Comparison of ENCODE assay signal across 12 cellular contexts in genomic region chr1:161706116-161706482, GRCh38. TPM values are rescaled to one million over a fixed set of nuclear protein-coding genes. Genes with fewer than 3 reads are reported as not detected.
DNase-seq lines count a peak whose midpoint lies in the region; ATAC-seq and TF ChIP-seq lines count a peak whose summit lies in the region.
"Had no signal": no experiment of that assay in that cellular context is flagged by ENCODE, and none has a peak within 500 bp of the region (broad histone marks: within the 10 kb centered on the region; RNA-seq: fewer than 3 reads in every experiment).

No MANE protein-coding gene starts in this region.

- no peak overlapping the region for H3K4me2 ChIP-seq in GM23338

- H3K27me3 Mint-ChIP-seq in naive B cell (no peaks in the 10 kb centered on the region), GM23338 (ENCODE audit: insufficient read depth, low read depth, poor library complexity) (no peaks in the 10 kb centered on the region)

- peak overlapping the region in 5 of 8 donors; percentile 64 to 88 (median 82) for H3K4me3 Mint-ChIP-seq in naive B cell
- no peak overlapping the region for H3K4me3 Mint-ChIP-seq in GM23338
- H3K4me3 Mint-ChIP-seq: natural killer cell had no signal

- H3K27ac Mint-ChIP-seq in naive B cell (peak overlapping the region in 1 of 6 donors; percentile 97), GM23338 (no peak overlapping the region)
- H3K27ac Mint-ChIP-seq: natural killer cell had no signal

- H4K20me1 ChIP-seq in GM23338 (replicated peaks; ENCODE audit: insufficient read depth): no peaks in the 10 kb centered on the region

- H3K27me3 ChIP-seq in GM23338 (ENCODE audit: insufficient read depth): no peaks in the 10 kb centered on the region

- DNase-seq in EH (ENCODE audit: low read depth) (peak; percentile 89), HCEC 1CT (peak; percentile 73), naive B cell (no peak), GM23338 (ENCODE audit: low spot score) (no peak), NCI-H748 (lab: John Stamatoyannopoulos, UW; ENCODE audit: unreplicated experiment) (no peak), middle frontal gyrus (ENCODE audit: extremely low spot score, low spot score) (no peak)
- DNase-seq: KG1, natural killer cell had no signal

- H3K27ac ChIP-seq in GM23338 (ENCODE audit: low read depth): no peak overlapping the region
- H3K27ac ChIP-seq: VCaP had no signal

- H3K36me3 Mint-ChIP-seq in naive B cell: peaks cover 0 to 11% of the 10 kb centered on the region in 2 donors
- H3K36me3 Mint-ChIP-seq in GM23338 (ENCODE audit: low read depth): no peaks in the 10 kb centered on the region
- H3K36me3 Mint-ChIP-seq: natural killer cell had no signal

- H3K4me1 ChIP-seq in GM23338 (ENCODE audit: insufficient read depth): no peaks in the 10 kb centered on the region

- ATAC-seq in SK-N-SH treated with all-trans-retinoic acid at 6 μM for 48 hours (peak; percentile 53), naive B cell (ENCODE audit: low read depth in 2 of 2) (no peak), GM23338 (no peak), GM21723 (IDR thresholded peaks at IDR 0.05; ENCODE audit: unreplicated experiment) (no peak)
- ATAC-seq: natural killer cell, Panc1 had no signal

- no peaks in the 10 kb centered on the region for H3K9me3 Mint-ChIP-seq in naive B cell
- no peaks in the 10 kb centered on the region for H3K9me3 Mint-ChIP-seq in GM23338
- H3K9me3 Mint-ChIP-seq: natural killer cell had no signal

- H3K9me2 ChIP-seq in GM23338 (ENCODE audit: insufficient read depth): peaks cover 4% of the 10 kb centered on the region; the same call in 1 of the 2 replicates

- H3K79me2 ChIP-seq in GM23338 (replicated peaks; ENCODE audit: insufficient read depth): no peaks in the 10 kb centered on the region

- H3K4me1 Mint-ChIP-seq in naive B cell (peaks cover 19 to 21% (median 20%) of the 10 kb centered on the region in 3 donors), GM23338 (peaks cover 18% of the 10 kb centered on the region)
- H3K4me1 Mint-ChIP-seq: natural killer cell had no signal

- no peak overlapping the region for H3K4me3 ChIP-seq in GM23338

- no peaks in the 10 kb centered on the region for H3K36me3 ChIP-seq in GM23338 (ENCODE audit: insufficient read depth)

- no peak overlapping the region for H2AFZ ChIP-seq in GM23338

- no peaks in the 10 kb centered on the region for H3F3A ChIP-seq in GM23338 (replicated peaks; ENCODE audit: low read depth)

- TF ChIP-seq CTCF in GM23338 (conservative IDR thresholded peaks at IDR 0.05; ENCODE audit: low read depth in 2 of 2): no peak

TF ChIP-seq in SK-N-SH treated with all-trans-retinoic acid at 6 μM for 48 hours, 23 proteins besides CTCF, POLR2A, EP300 and RAD21:
- TF ChIP-seq ZFP30 (CRISPR knock-in tag; IDR thresholded peaks at IDR 0.05) (no peak), ZC3H10 (CRISPR knock-in tag; IDR thresholded peaks at IDR 0.05) (no peak), ZFP3 (CRISPR knock-in tag; IDR thresholded peaks at IDR 0.05) (no peak), PPARA (CRISPR knock-in tag; IDR thresholded peaks at IDR 0.05; ENCODE audit: borderline replicate concordance) (no peak), TCF4 (CRISPR knock-in tag; IDR thresholded peaks at IDR 0.05; ENCODE audit: borderline replicate concordance) (no peak), RARB (CRISPR knock-in tag; IDR thresholded peaks at IDR 0.05) (no peak), OSR1 (CRISPR knock-in tag; IDR thresholded peaks at IDR 0.05) (peak; percentile 65; the same call in 1 of the 2 replicates)

TF ChIP-seq in GM23338, 12 proteins besides CTCF, POLR2A, EP300 and RAD21:
- TF ChIP-seq, protein P1, sequence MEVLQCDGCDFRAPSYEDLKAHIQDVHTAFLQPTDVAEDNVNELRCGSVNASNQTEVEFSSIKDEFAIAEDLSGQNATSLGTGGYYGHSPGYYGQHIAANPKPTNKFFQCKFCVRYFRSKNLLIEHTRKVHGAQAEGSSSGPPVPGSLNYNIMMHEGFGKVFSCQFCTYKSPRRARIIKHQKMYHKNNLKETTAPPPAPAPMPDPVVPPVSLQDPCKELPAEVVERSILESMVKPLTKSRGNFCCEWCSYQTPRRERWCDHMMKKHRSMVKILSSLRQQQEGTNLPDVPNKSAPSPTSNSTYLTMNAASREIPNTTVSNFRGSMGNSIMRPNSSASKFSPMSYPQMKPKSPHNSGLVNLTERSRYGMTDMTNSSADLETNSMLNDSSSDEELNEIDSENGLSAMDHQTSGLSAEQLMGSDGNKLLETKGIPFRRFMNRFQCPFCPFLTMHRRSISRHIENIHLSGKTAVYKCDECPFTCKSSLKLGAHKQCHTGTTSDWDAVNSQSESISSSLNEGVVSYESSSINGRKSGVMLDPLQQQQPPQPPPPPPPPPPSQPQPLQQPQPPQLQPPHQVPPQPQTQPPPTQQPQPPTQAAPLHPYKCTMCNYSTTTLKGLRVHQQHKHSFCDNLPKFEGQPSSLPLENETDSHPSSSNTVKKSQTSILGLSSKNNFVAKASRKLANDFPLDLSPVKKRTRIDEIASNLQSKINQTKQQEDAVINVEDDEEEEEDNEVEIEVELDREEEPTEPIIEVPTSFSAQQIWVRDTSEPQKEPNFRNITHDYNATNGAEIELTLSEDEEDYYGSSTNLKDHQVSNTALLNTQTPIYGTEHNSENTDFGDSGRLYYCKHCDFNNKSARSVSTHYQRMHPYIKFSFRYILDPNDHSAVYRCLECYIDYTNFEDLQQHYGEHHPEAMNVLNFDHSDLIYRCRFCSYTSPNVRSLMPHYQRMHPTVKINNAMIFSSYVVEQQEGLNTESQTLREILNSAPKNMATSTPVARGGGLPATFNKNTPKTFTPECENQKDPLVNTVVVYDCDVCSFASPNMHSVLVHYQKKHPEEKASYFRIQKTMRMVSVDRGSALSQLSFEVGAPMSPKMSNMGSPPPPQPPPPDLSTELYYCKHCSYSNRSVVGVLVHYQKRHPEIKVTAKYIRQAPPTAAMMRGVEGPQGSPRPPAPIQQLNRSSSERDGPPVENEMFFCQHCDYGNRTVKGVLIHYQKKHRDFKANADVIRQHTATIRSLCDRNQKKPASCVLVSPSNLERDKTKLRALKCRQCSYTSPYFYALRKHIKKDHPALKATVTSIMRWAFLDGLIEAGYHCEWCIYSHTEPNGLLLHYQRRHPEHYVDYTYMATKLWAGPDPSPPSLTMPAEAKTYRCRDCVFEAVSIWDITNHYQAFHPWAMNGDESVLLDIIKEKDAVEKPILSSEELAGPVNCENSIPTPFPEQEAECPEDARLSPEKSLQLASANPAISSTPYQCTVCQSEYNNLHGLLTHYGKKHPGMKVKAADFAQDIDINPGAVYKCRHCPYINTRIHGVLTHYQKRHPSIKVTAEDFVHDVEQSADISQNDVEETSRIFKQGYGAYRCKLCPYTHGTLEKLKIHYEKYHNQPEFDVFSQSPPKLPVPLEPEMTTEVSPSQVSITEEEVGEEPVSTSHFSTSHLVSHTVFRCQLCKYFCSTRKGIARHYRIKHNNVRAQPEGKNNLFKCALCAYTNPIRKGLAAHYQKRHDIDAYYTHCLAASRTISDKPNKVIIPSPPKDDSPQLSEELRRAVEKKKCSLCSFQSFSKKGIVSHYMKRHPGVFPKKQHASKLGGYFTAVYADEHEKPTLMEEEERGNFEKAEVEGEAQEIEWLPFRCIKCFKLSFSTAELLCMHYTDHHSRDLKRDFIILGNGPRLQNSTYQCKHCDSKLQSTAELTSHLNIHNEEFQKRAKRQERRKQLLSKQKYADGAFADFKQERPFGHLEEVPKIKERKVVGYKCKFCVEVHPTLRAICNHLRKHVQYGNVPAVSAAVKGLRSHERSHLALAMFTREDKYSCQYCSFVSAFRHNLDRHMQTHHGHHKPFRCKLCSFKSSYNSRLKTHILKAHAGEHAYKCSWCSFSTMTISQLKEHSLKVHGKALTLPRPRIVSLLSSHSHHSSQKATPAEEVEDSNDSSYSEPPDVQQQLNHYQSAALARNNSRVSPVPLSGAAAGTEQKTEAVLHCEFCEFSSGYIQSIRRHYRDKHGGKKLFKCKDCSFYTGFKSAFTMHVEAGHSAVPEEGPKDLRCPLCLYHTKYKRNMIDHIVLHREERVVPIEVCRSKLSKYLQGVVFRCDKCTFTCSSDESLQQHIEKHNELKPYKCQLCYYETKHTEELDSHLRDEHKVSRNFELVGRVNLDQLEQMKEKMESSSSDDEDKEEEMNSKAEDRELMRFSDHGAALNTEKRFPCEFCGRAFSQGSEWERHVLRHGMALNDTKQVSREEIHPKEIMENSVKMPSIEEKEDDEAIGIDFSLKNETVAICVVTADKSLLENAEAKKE (CRISPR knock-in tag; IDR thresholded peaks at IDR 0.05): no peak
- no peak for TF ChIP-seq NANOG (IDR thresholded peaks at IDR 0.05; ENCODE audit: borderline replicate concordance)

RNA-seq across cellular contexts. Expression of gene FCRLA, which starts 0.9 kb away (rescaled TPM):
- 1,000 to 10,000 TPM in 1 of 6 donors, 100 to 1,000 TPM in 5; 625 to 1,343 (median 750) TPM for polyA plus RNA-seq in naive B cell (ENCODE audit: low read depth in 6 of 6)
- total RNA-seq in GM23338 (2014; rRNA removed; shearing (Covaris generic)): not detected in 2 replicates
- 0.24 and 0.50 TPM in 2 replicates for polyA plus RNA-seq in GM23338 (2016; fragmentation: Nextera tagmentation; extraction: Ambion mirVana)

RNA-seq across cellular contexts. Expression of gene FCRLB, which starts 15.2 kb away (rescaled TPM):
- polyA plus RNA-seq in naive B cell (ENCODE audit: low read depth in 6 of 6) (1 to 10 TPM; 3.9 to 7.3 (median 5.3) TPM), GM23338 (2016; fragmentation: Nextera tagmentation; extraction: Ambion mirVana) (0.37 and 0.47 TPM in 2 replicates)
- 0.56 TPM in 1 of 2 replicates, not detected in the other for total RNA-seq in GM23338 (2014; rRNA removed; shearing (Covaris generic))

RNA-seq across cellular contexts. Expression of gene FCGR2B, which starts 43.2 kb away (rescaled TPM):
- polyA plus RNA-seq in naive B cell (ENCODE audit: low read depth in 6 of 6) (100 to 1,000 TPM; 232 to 404 (median 304) TPM), GM23338 (2016; fragmentation: Nextera tagmentation; extraction: Ambion mirVana) (not detected in 2 replicates)
- total RNA-seq in GM23338 (2014; rRNA removed; shearing (Covaris generic)): not detected in 2 replicates

RNA-seq across cellular contexts. Expression of gene DUSP12, which starts 43.5 kb away (rescaled TPM):
- polyA plus RNA-seq in naive B cell (ENCODE audit: low read depth in 6 of 6) (100 to 1,000 TPM in 1 of 6 donors, 10 to 100 TPM in 5; 58.2 to 109 (median 66.5) TPM), GM23338 (2016; fragmentation: Nextera tagmentation; extraction: Ambion mirVana) (26.9 and 28.4 TPM in 2 replicates)
- 37.0 and 37.2 TPM in 2 replicates for total RNA-seq in GM23338 (2014; rRNA removed; shearing (Covaris generic))

Comparison
In these comparisons a context has a peak if more than half of its experiments do, and no peak if none do; other contexts are left out.
1. DNase-seq: peak in EH (single experiment) and HCEC 1CT (single experiment); none in naive B cell (single experiment), GM23338 (single experiment), NCI-H748 (single experiment) and middle frontal gyrus (single experiment).
2. RNA of gene FCRLA, which starts 0.9 kb away (polyA plus RNA-seq): 625 to 1,343 TPM in naive B cell; 0.24 to 0.50 TPM in GM23338; every median in the first group is over 100 times any median in the second.
3. RNA of gene FCGR2B, which starts 43.2 kb away (polyA plus RNA-seq): 232 to 404 TPM in naive B cell; not detected in GM23338; every median in the first group is over 100 times any median in the second.